In genomic region chr7:15130666-15131541, GRCh38 we compare ENCODE assay signal across 16 cellular contexts.
DNase-seq lines count a peak whose midpoint lies in the region; FAIRE-seq and TF ChIP-seq lines count a peak whose summit lies in the region.
"Had no signal": no experiment of that assay in that cellular context is flagged by ENCODE, and none has a peak within 500 bp of the region (broad histone marks: within the 10 kb centered on the region; RNA-seq: fewer than 3 reads in every experiment).

No MANE protein-coding gene starts in this region.

- TF ChIP-seq CTCF in BJ (IDR thresholded peaks at IDR 0.05; ENCODE audit: insufficient read depth, low read depth, low read length) = no peak
- no peak for TF ChIP-seq CTCF in astrocyte of the spinal cord (IDR thresholded peaks at IDR 0.05; ENCODE audit: low read depth, low read length)

- DNase-seq in BJ (ENCODE audit: low read depth) (peak; percentile 13), HT1080 (ENCODE audit: low read depth) (peak; percentile 55), astrocyte of the spinal cord (ENCODE audit: low read depth, low spot score) (peak; percentile 55), NCI-H2029 treated with DMSO at 0.1 percent for 48 hours (lab: John Stamatoyannopoulos, UW) (no peak), caudate nucleus (lab: John Stamatoyannopoulos, UW) (no peak)
- DNase-seq in activated CD4-positive, alpha-beta T cell treated with anti-CD3 and anti-CD28 coated beads, Interleukin-2, amount 50 U/mL, for 1 hour = no peak
- no peak for DNase-seq in activated CD4-positive, alpha-beta memory T cell treated with anti-CD3 and anti-CD28 coated beads for 36 hours
- DNase-seq: activated T-cell treated with anti-CD3 and anti-CD28 coated beads, Interleukin-2, amount 50 U/mL, for 72 hours; CD4-positive, alpha-beta T cell; naive B cell; NCI-H1105; NCI-H748 treated with DMSO at 0.1 percent for 48 hours had no signal

- H3K27me3 Mint-ChIP-seq in activated CD4-positive, alpha-beta memory T cell treated with anti-CD3 and anti-CD28 coated beads for 36 hours = no peaks in the 10 kb centered on the region
- H3K27me3 Mint-ChIP-seq: CD4-positive, alpha-beta T cell; naive B cell had no signal

- CTCF ChIA-PET in BJ (lab: Yijun Ruan, JAX) = no interaction called here
- CTCF ChIA-PET in activated CD4-positive, alpha-beta memory T cell treated with anti-CD3 and anti-CD28 coated beads for 36 hours (lab: Charles Lee) = no interaction called here

- H3K9me3 Mint-ChIP-seq in activated CD4-positive, alpha-beta memory T cell treated with anti-CD3 and anti-CD28 coated beads for 36 hours = no peaks in the 10 kb centered on the region

- no peaks in the 10 kb centered on the region for H3K27me3 ChIP-seq in BJ (ENCODE audit: control insufficient read depth, insufficient read depth, low read length)
- H3K27me3 ChIP-seq: ascending aorta, right atrium auricular region had no signal

- no peaks in the 10 kb centered on the region for H3K4me1 Mint-ChIP-seq in activated CD4-positive, alpha-beta memory T cell treated with anti-CD3 and anti-CD28 coated beads for 36 hours (ENCODE audit: low read depth)
- H3K4me1 Mint-ChIP-seq: naive B cell had no signal

- no peak overlapping the region for H3K4me3 Mint-ChIP-seq in activated CD4-positive, alpha-beta memory T cell treated with anti-CD3 and anti-CD28 coated beads for 36 hours
- H3K4me3 Mint-ChIP-seq: activated T-cell treated with anti-CD3 and anti-CD28 coated beads, Interleukin-2, amount 50 U/mL, for 72 hours; CD4-positive, alpha-beta T cell; naive B cell had no signal

- H3K27ac Mint-ChIP-seq in activated CD4-positive, alpha-beta memory T cell treated with anti-CD3 and anti-CD28 coated beads for 36 hours = no peak overlapping the region
- H3K27ac Mint-ChIP-seq: activated T-cell treated with anti-CD3 and anti-CD28 coated beads, Interleukin-2, amount 50 U/mL, for 72 hours; CD4-positive, alpha-beta T cell; naive B cell had no signal

- no peak overlapping the region for H3K27ac ChIP-seq in caudate nucleus (ENCODE audit: low read depth, low read length)
- H3K27ac ChIP-seq: ascending aorta, HL-60, right atrium auricular region had no signal

- intact Hi-C loops in activated CD4-positive, alpha-beta memory T cell treated with anti-CD3 and anti-CD28 coated beads for 36 hours (cut with micrococcal nuclease) = no loop called here

- in situ Hi-C loops in astrocyte of the spinal cord (cut with HindIII; ENCODE audit: low sequenced_read_pairs) = no loop called here

- H3K4me3 ChIP-seq in BJ (ENCODE audit: low read depth, low read length) = no peak overlapping the region
- H3K4me3 ChIP-seq in astrocyte of the spinal cord (ENCODE audit: low read depth, low read length) = no peak overlapping the region
- H3K4me3 ChIP-seq: ascending aorta, right atrium auricular region had no signal

- peak; percentile 13 for FAIRE-seq in islet of Langerhans (lab: Jason Lieb, UNC)

- POLR2A ChIA-PET in BJ (lab: Charles Lee) = no interaction called here
- POLR2A ChIA-PET in activated CD4-positive, alpha-beta memory T cell treated with anti-CD3 and anti-CD28 coated beads for 36 hours (lab: Charles Lee) = no interaction called here

- H3K36me3 ChIP-seq in BJ (ENCODE audit: control insufficient read depth, insufficient read depth, low read length) = no peaks in the 10 kb centered on the region
- H3K36me3 ChIP-seq: ascending aorta, right atrium auricular region had no signal

- no peaks in the 10 kb centered on the region for H3K36me3 Mint-ChIP-seq in activated CD4-positive, alpha-beta memory T cell treated with anti-CD3 and anti-CD28 coated beads for 36 hours
- H3K36me3 Mint-ChIP-seq: naive B cell had no signal

Comparison
In these comparisons a context has a peak if more than half of its experiments do, and no peak if none do; other contexts are left out.
1. DNase-seq: peak in BJ (single experiment), HT1080 (single experiment) and astrocyte of the spinal cord (single experiment); none in NCI-H2029 treated with DMSO at 0.1 percent for 48 hours (single experiment), activated CD4-positive, alpha-beta T cell treated with anti-CD3 and anti-CD28 coated beads, Interleukin-2, amount 50 U/mL, for 1 hour (single experiment), caudate nucleus (0 of 61) and activated CD4-positive, alpha-beta memory T cell treated with anti-CD3 and anti-CD28 coated beads for 36 hours (single experiment).